1 cellular context compared by ENCODE assay signal in the genomic region with DNA sequence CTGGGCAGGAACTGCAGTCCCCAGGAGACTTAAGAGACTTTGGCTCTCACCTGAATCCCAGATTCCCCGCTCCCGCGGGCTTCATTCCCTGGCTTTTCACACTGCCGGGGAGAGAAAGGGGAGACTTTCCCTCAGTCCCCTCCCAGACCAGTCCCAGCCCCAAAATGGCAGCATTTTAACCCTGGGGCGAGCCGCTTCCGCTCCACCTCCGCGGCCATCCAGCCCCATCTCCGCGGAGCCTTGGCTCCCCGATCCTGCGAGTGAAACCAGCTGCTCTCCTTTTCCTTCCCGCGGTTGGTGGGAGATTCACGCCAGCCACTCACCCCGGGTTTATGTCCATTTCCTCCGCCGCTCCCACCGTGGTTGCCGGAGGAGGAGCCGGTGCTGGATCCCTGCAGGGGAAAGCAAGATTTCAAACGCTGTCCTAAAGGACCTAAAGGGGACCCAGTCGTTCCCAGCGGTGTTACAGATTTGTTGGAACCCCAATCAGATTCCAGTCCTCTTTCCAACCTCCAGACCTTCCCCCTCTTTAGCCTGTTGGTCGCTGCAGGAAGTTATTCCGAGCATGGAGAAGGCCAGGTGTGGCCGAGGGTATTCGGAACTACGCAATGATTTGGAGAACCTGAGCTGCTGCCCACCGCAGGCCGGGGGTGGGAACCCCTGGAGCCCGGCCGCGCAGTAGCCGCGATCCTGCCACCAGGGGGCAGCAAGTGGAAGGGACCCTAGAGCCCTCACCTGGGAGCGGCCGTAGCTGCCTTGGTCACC.
A peak's percentile ranks its signal among the peaks of the same experiment; 100 is the strongest.
TF ChIP-seq lines count a peak whose summit lies in the region.

No MANE protein-coding gene starts in this region.

TF ChIP-seq in HEK293, 187 proteins besides CTCF, POLR2A, EP300 and RAD21 (continued from another document):
- TF ChIP-seq, protein P1, sequence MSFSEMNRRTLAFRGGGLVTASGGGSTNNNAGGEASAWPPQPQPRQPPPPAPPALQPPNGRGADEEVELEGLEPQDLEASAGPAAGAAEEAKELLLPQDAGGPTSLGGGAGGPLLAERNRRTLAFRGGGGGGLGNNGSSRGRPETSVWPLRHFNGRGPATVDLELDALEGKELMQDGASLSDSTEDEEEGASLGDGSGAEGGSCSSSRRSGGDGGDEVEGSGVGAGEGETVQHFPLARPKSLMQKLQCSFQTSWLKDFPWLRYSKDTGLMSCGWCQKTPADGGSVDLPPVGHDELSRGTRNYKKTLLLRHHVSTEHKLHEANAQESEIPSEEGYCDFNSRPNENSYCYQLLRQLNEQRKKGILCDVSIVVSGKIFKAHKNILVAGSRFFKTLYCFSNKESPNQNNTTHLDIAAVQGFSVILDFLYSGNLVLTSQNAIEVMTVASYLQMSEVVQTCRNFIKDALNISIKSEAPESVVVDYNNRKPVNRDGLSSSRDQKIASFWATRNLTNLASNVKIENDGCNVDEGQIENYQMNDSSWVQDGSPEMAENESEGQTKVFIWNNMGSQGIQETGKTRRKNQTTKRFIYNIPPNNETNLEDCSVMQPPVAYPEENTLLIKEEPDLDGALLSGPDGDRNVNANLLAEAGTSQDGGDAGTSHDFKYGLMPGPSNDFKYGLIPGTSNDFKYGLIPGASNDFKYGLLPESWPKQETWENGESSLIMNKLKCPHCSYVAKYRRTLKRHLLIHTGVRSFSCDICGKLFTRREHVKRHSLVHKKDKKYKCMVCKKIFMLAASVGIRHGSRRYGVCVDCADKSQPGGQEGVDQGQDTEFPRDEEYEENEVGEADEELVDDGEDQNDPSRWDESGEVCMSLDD (tag by site-specific recombination; IDR thresholded peaks at IDR 0.05) = peak; percentile 97
- TF ChIP-seq OSR2 (tag by site-specific recombination; IDR thresholded peaks at IDR 0.05) (no peak), ZNF394 (tag by site-specific recombination; IDR thresholded peaks at IDR 0.05; ENCODE audit: borderline replicate concordance) (peak; percentile 88), ZNF701 (tag by site-specific recombination; IDR thresholded peaks at IDR 0.05) (no peak), ZNF311 (tag by site-specific recombination; IDR thresholded peaks at IDR 0.05; ENCODE audit: borderline replicate concordance) (no peak), ZNF521 (tag by site-specific recombination; IDR thresholded peaks at IDR 0.05) (no peak), ZNF510 (tag by site-specific recombination; IDR thresholded peaks at IDR 0.05; ENCODE audit: insufficient replicate concordance) (no peak), ZSCAN16 (tag by site-specific recombination; IDR thresholded peaks at IDR 0.05) (0 out of 2 replicates have a peak, but pooled peaks have one; percentile 45), ZNF23 (tag by site-specific recombination; IDR thresholded peaks at IDR 0.05; ENCODE audit: borderline replicate concordance) (no peak), ZNF549 (tag by site-specific recombination; IDR thresholded peaks at IDR 0.05) (no peak), ZNF239 (tag by site-specific recombination; IDR thresholded peaks at IDR 0.05) (no peak)
- TF ChIP-seq, protein P2, sequence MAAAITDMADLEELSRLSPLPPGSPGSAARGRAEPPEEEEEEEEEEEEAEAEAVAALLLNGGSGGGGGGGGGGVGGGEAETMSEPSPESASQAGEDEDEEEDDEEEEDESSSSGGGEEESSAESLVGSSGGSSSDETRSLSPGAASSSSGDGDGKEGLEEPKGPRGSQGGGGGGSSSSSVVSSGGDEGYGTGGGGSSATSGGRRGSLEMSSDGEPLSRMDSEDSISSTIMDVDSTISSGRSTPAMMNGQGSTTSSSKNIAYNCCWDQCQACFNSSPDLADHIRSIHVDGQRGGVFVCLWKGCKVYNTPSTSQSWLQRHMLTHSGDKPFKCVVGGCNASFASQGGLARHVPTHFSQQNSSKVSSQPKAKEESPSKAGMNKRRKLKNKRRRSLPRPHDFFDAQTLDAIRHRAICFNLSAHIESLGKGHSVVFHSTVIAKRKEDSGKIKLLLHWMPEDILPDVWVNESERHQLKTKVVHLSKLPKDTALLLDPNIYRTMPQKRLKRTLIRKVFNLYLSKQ (tag by site-specific recombination; IDR thresholded peaks at IDR 0.05; ENCODE audit: borderline replicate concordance) = no peak
- TF ChIP-seq, protein P3, sequence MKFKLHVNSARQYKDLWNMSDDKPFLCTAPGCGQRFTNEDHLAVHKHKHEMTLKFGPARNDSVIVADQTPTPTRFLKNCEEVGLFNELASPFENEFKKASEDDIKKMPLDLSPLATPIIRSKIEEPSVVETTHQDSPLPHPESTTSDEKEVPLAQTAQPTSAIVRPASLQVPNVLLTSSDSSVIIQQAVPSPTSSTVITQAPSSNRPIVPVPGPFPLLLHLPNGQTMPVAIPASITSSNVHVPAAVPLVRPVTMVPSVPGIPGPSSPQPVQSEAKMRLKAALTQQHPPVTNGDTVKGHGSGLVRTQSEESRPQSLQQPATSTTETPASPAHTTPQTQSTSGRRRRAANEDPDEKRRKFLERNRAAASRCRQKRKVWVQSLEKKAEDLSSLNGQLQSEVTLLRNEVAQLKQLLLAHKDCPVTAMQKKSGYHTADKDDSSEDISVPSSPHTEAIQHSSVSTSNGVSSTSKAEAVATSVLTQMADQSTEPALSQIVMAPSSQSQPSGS (tag by site-specific recombination; IDR thresholded peaks at IDR 0.05; ENCODE audit: low read depth) = no peak
TF ChIP-seq in HEK293: peak in this region for 86.
